9 cellular contexts compared by ENCODE assay signal in the genomic region with DNA sequence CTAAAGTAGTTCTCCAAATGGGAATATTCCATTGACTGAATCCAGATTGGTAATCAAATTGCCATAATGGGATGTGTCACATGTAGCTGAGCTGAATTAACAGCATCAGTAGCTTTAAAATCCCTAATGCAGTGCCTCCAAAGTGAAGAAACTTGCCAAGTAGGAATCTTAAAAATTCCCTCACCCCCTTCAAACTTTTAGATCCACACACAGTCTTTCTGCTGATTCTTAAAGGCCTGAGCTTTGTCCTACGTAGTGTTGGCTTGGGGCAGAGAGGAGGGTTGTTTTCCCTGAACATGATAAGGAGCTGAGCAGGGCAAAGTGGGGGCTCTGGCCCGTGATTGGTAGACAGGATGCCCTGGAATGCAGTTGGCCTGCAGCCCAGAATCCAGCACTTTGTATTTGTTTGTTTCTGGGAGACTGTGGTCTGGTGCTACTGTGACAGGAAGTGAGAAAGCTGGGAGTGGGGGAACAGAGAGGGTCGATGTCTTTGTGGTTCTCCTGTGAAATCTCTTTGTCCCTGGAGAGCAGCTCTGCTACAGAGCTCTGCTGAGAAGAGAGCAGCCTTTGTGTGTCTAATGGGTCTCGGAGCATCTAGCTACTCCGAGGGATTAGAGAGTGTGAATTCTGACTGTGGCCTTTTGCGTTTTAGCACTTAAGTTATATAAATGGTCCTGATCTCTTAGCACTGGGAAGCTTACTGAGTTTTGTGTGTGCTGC. TPM values are rescaled to one million over a fixed set of nuclear protein-coding genes. Genes with fewer than 3 reads are reported as not detected.
DNase-seq lines count a peak whose midpoint lies in the region; ATAC-seq, FAIRE-seq and TF ChIP-seq lines count a peak whose summit lies in the region.
"Had no signal": no experiment of that assay in that cellular context is flagged by ENCODE, and none has a peak within 500 bp of the region (broad histone marks: within the 10 kb centered on the region; RNA-seq: fewer than 3 reads in every experiment).

No MANE protein-coding gene starts in this region.

- H3K27me3 Mint-ChIP-seq in dendritic cell treated with granulocyte-macrophage colony-stimulating factor and Interleukin-4, amounts not matched to agents 40 ng/mL and 50 ng/mL, for 4 days, result no peaks in the 10 kb centered on the region
- H3K27me3 Mint-ChIP-seq in activated naive CD8-positive, alpha-beta T cell treated with anti-CD3 and anti-CD28 coated beads for 36 hours, result no peaks in the 10 kb centered on the region
- H3K27me3 Mint-ChIP-seq: stimulated activated naive B cell treated with anti-CD40 and anti-IgM and Interleukin-4, amounts not matched to agents 10 μg/mL and 1 μg/mL and 100 μg/mL, for 72 hours had no signal

- CTCF ChIA-PET in HepG2 (lab: Yijun Ruan, JAX; ENCODE audit: low intra/inter-chr PET ratio, low total read pairs), result no interaction called here

- POLR2A ChIA-PET in HepG2 (lab: Yijun Ruan, JAX), result interaction anchor here (0.8 to 11.1 kb wide), 18 partner anchors 10 to 507 kb away, joined by 3 to 215 read pairs (median 4); a partner anchor contains a TSS

- H2AFZ ChIP-seq in HepG2 (ENCODE audit: low read length), result no peak overlapping the region

- H4K20me1 ChIP-seq in HepG2 (ENCODE audit: insufficient read depth, low read length), result peaks cover 21% of the 10 kb centered on the region; the same call in 1 of the 2 replicates

- peak; percentile 23; the same call in 1 of the 2 replicates for TF ChIP-seq RAD21 in HepG2 (CRISPR knock-in tag; IDR thresholded peaks at IDR 0.05)

- H3K4me1 ChIP-seq in ES-I3 (ENCODE audit: insufficient read depth, low read length), result peaks cover 72% of the 10 kb centered on the region
- peaks cover 98% of the 10 kb centered on the region for H3K4me1 ChIP-seq in HepG2 (ENCODE audit: insufficient read depth, low read length)

- H3K9me3 Mint-ChIP-seq in dendritic cell treated with granulocyte-macrophage colony-stimulating factor and Interleukin-4, amounts not matched to agents 40 ng/mL and 50 ng/mL, for 4 days, result no peaks in the 10 kb centered on the region
- no peaks in the 10 kb centered on the region for H3K9me3 Mint-ChIP-seq in activated naive CD8-positive, alpha-beta T cell treated with anti-CD3 and anti-CD28 coated beads for 36 hours
- H3K9me3 Mint-ChIP-seq: stimulated activated naive B cell treated with anti-CD40 and anti-IgM and Interleukin-4, amounts not matched to agents 10 μg/mL and 1 μg/mL and 100 μg/mL, for 72 hours had no signal

- peak overlapping the region; percentile 51 for H3K27ac Mint-ChIP-seq in dendritic cell treated with granulocyte-macrophage colony-stimulating factor and Interleukin-4, amounts not matched to agents 40 ng/mL and 50 ng/mL, for 4 days
- H3K27ac Mint-ChIP-seq in activated naive CD8-positive, alpha-beta T cell treated with anti-CD3 and anti-CD28 coated beads for 36 hours, result no peak overlapping the region
- H3K27ac Mint-ChIP-seq: stimulated activated naive B cell treated with anti-CD40 and anti-IgM and Interleukin-4, amounts not matched to agents 10 μg/mL and 1 μg/mL and 100 μg/mL, for 72 hours had no signal

- peak; percentile 53 to 90; a peak in 3 of 4 replicates for TF ChIP-seq POLR2A in HepG2 (IDR thresholded peaks at IDR 0.05; ENCODE audit: insufficient read depth in 1 of 2, low read depth in 2 of 2, low read length in 2 of 2)

- 1% methylated on average over 6 of the region's 6 CpGs for WGBS in HepG2 (ENCODE audit: low lambda C conversion rate)

- no TSS peak for BruUV-seq in HepG2 (replicated peaks; lab: Mats Ljungman, UMichigan)

- peak overlapping the region; percentile 5 for H3K9ac ChIP-seq in ES-I3 (ENCODE audit: low read depth, low read length)
- peak overlapping the region; percentile 83 for H3K9ac ChIP-seq in HepG2 (ENCODE audit: insufficient read depth, low read depth, low read length)

- peak overlapping the region; percentile 29 to 56 (median 43); a peak in 4 of 6 replicates for H3K4me3 ChIP-seq in HepG2 (replicated peaks in 1 of 3; ENCODE audit: insufficient read depth in 1 of 3, low read depth in 2 of 3, low read length in 3 of 3)

- intact Hi-C loops in dendritic cell treated with granulocyte-macrophage colony-stimulating factor and Interleukin-4, amounts not matched to agents 40 ng/mL and 50 ng/mL, for 4 days (cut with micrococcal nuclease), result no loop called here
- intact Hi-C loops in HepG2 (cut with micrococcal nuclease; ENCODE audit: unreplicated experiment), result loop anchor here (1.0 to 2.0 kb wide), 3 partner anchors 15 to 66 kb away; a partner anchor contains a TSS

- H3K9me3 ChIP-seq in ES-I3 (ENCODE audit: control insufficient read depth, insufficient read depth, low read length) (no peaks in the 10 kb centered on the region), HepG2 (ENCODE audit: low read length) (no peaks in the 10 kb centered on the region)

- peaks cover 93% of the 10 kb centered on the region for H3K4me1 Mint-ChIP-seq in dendritic cell treated with granulocyte-macrophage colony-stimulating factor and Interleukin-4, amounts not matched to agents 40 ng/mL and 50 ng/mL, for 4 days (ENCODE audit: low read depth)
- H3K4me1 Mint-ChIP-seq in activated naive CD8-positive, alpha-beta T cell treated with anti-CD3 and anti-CD28 coated beads for 36 hours, result peaks cover 29% of the 10 kb centered on the region

- no peak for TF ChIP-seq CTCF in HepG2 (CRISPR knock-in tag; IDR thresholded peaks at IDR 0.05)

- peak overlapping the region; percentile 96 for H3K27ac ChIP-seq in HepG2 (ENCODE audit: extremely low read length, insufficient read depth, low read length)
- peak overlapping the region; percentile 90 for H3K27ac ChIP-seq in temporal lobe (ENCODE audit: low read depth, low read length)

- in situ Hi-C loops in HepG2 (cut with HindIII; ENCODE audit: extremely low pct_ligation_motif_present, low pct_unique_long_range_greater_than_20kb), result no loop called here

- H3K79me2 ChIP-seq in HepG2 (ENCODE audit: insufficient read depth, low read length), result peaks cover 87% of the 10 kb centered on the region

- no peak overlapping the region for H3K4me3 Mint-ChIP-seq in dendritic cell treated with granulocyte-macrophage colony-stimulating factor and Interleukin-4, amounts not matched to agents 40 ng/mL and 50 ng/mL, for 4 days
- no peak overlapping the region for H3K4me3 Mint-ChIP-seq in activated naive CD8-positive, alpha-beta T cell treated with anti-CD3 and anti-CD28 coated beads for 36 hours
- H3K4me3 Mint-ChIP-seq: stimulated activated naive B cell treated with anti-CD40 and anti-IgM and Interleukin-4, amounts not matched to agents 10 μg/mL and 1 μg/mL and 100 μg/mL, for 72 hours had no signal

- peak overlapping the region; percentile 81 for H3K4me2 ChIP-seq in HepG2 (ENCODE audit: low read depth, low read length)

- peak; percentile 95 for ATAC-seq in HepG2
- ATAC-seq in HG03196 (IDR thresholded peaks at IDR 0.05; ENCODE audit: unreplicated experiment), result no peak

- no peaks in the 10 kb centered on the region for H3K36me3 ChIP-seq in ES-I3 (ENCODE audit: insufficient read depth, low read length)
- H3K36me3 ChIP-seq in HepG2 (replicated peaks in 1 of 2; ENCODE audit: control insufficient read depth in 1 of 2, insufficient read depth in 2 of 2, low read length in 2 of 2), result peaks cover 0 to 1% of the 10 kb centered on the region in 2 experiments; a peak in 3 of 5 replicates

- no peaks in the 10 kb centered on the region for H3K27me3 ChIP-seq in HepG2 (ENCODE audit: control insufficient read depth in 1 of 2, insufficient read depth in 2 of 2, low read length in 2 of 2)

- peak; percentile 93 for FAIRE-seq in HepG2 (lab: Jason Lieb, UNC)

- peak; percentile 83 for DNase-seq in NCI-H460 (ENCODE audit: extremely low read depth, low read depth)
- DNase-seq in HepG2 (ENCODE audit: low spot score), result peak; percentile 99
- DNase-seq in activated naive CD8-positive, alpha-beta T cell treated with anti-CD3 and anti-CD28 coated beads for 36 hours, result no peak
- DNase-seq in GF-D8 (lab: John Stamatoyannopoulos, UW), result no peak
- DNase-seq: stimulated activated naive B cell treated with anti-CD40 and anti-IgM and Interleukin-4, amounts not matched to agents 10 μg/mL and 1 μg/mL and 100 μg/mL, for 72 hours had no signal

- peaks cover 56% of the 10 kb centered on the region for H3K36me3 Mint-ChIP-seq in dendritic cell treated with granulocyte-macrophage colony-stimulating factor and Interleukin-4, amounts not matched to agents 40 ng/mL and 50 ng/mL, for 4 days (ENCODE audit: low read depth)
- H3K36me3 Mint-ChIP-seq in activated naive CD8-positive, alpha-beta T cell treated with anti-CD3 and anti-CD28 coated beads for 36 hours, result peaks cover 2% of the 10 kb centered on the region

- TF ChIP-seq EP300 in HepG2 (IDR thresholded peaks at IDR 0.05; ENCODE audit: low read depth in 2 of 2, low read length in 2 of 2) (peak; percentile 87 to 96), HepG2 (CRISPR knock-in tag; IDR thresholded peaks at IDR 0.05; ENCODE audit: borderline replicate concordance) (peak; percentile 90)

RNA-seq across cellular contexts. Expression of a gene that starts 16.9 kb away (rescaled TPM):
- total RNA-seq in NCI-H460 (2014; rRNA removed; shearing (Covaris generic)), result 42.3 and 50.0 TPM in 2 replicates
- 33.3 and 36.7 TPM in 2 replicates for polyA plus RNA-seq in NCI-H460 (2014; cell fraction: nucleus; rRNA removed)
- total RNA-seq in HepG2 (2016; rRNA removed; fragmentation: Illumina TruSeq; extraction: Trizol), result 128 and 184 TPM in 2 replicates
- total RNA-seq in HepG2 (2016; cell fraction: cytosol; rRNA removed; fragmentation: Illumina TruSeq; extraction: Trizol; ENCODE audit: low read depth), result 9.7 and 10.3 TPM in 2 replicates
- 125 and 182 TPM in 2 replicates for total RNA-seq in HepG2 (2016; cell fraction: insoluble cytoplasmic fraction; rRNA removed; fragmentation: Illumina TruSeq; extraction: Trizol)
- 25.4 and 28.5 TPM in 2 replicates for total RNA-seq in HepG2 (2016; cell fraction: membrane; rRNA removed; fragmentation: Illumina TruSeq; extraction: Trizol)
- 122 and 125 TPM in 2 replicates for total RNA-seq in HepG2 (2016; cell fraction: nucleus; rRNA removed; fragmentation: Illumina TruSeq; extraction: Trizol)
- 117 and 136 TPM in 2 replicates for polyA plus RNA-seq in HepG2 (2011; rRNA removed)
- polyA plus RNA-seq in HepG2 (2011; cell fraction: cytosol; rRNA removed), result 93.8 and 103 TPM in 2 replicates
- 87.0 and 99.3 TPM in 2 replicates for polyA plus RNA-seq in HepG2 (2011; cell fraction: nucleus; rRNA removed)
- polyA plus RNA-seq in HepG2 (2012), result 85.5 and 97.1 TPM in 2 replicates
- 2.6 and 3.2 TPM in 2 replicates for polyA plus RNA-seq in HepG2 (2016; cell fraction: cytosol; fragmentation: Illumina TruSeq; extraction: Trizol; ENCODE audit: low read depth)
- 131 and 135 TPM in 2 replicates for polyA plus RNA-seq in HepG2 (2016; cell fraction: insoluble cytoplasmic fraction; fragmentation: Illumina TruSeq; extraction: Trizol; ENCODE audit: low read depth)
- polyA plus RNA-seq in HepG2 (2016; cell fraction: membrane; fragmentation: Illumina TruSeq; extraction: Trizol; ENCODE audit: low read depth), result 11.5 and 13.2 TPM in 2 replicates
- polyA plus RNA-seq in HepG2 (2016; cell fraction: nucleus; fragmentation: Illumina TruSeq; extraction: Trizol; ENCODE audit: insufficient read depth, low read depth), result 100 and 103 TPM in 2 replicates
- polyA minus RNA-seq in HepG2 (2011; rRNA and poly(A)+ RNA removed; ENCODE audit: low replicate concordance), result 263 and 616 TPM in 2 replicates
- 140 and 158 TPM in 2 replicates for polyA minus RNA-seq in HepG2 (2011; cell fraction: cytosol; rRNA and poly(A)+ RNA removed)
- polyA minus RNA-seq in HepG2 (2011; cell fraction: nucleus; rRNA and poly(A)+ RNA removed), result 209 and 212 TPM in 2 replicates
- 134 TPM for total RNA-seq in temporal lobe
- total RNA-seq in activated naive CD8-positive, alpha-beta T cell treated with anti-CD3 and anti-CD28 coated beads for 36 hours, result 1 to 10 TPM; 6.4 to 8.2 TPM

RNA-seq across cellular contexts. Expression of a gene that starts 26.9 kb away (rescaled TPM):
- total RNA-seq in NCI-H460 (2014; rRNA removed; shearing (Covaris generic)), result not detected in 2 replicates
- not detected in 2 replicates for polyA plus RNA-seq in NCI-H460 (2014; cell fraction: nucleus; rRNA removed)
- total RNA-seq in HepG2 (2016; rRNA removed; fragmentation: Illumina TruSeq; extraction: Trizol) (not detected in 2 replicates), temporal lobe (not detected)
- total RNA-seq in HepG2 (2016; cell fraction: cytosol; rRNA removed; fragmentation: Illumina TruSeq; extraction: Trizol; ENCODE audit: low read depth), result not detected in 2 replicates
- not detected in 2 replicates for total RNA-seq in HepG2 (2016; cell fraction: insoluble cytoplasmic fraction; rRNA removed; fragmentation: Illumina TruSeq; extraction: Trizol)
- not detected in 2 replicates for total RNA-seq in HepG2 (2016; cell fraction: membrane; rRNA removed; fragmentation: Illumina TruSeq; extraction: Trizol)
- not detected in 2 replicates for total RNA-seq in HepG2 (2016; cell fraction: nucleus; rRNA removed; fragmentation: Illumina TruSeq; extraction: Trizol)
- polyA plus RNA-seq in HepG2 (2011; rRNA removed), result not detected in 2 replicates
- not detected in 2 replicates for polyA plus RNA-seq in HepG2 (2011; cell fraction: cytosol; rRNA removed)
- polyA plus RNA-seq in HepG2 (2011; cell fraction: nucleus; rRNA removed), result not detected in 2 replicates
- polyA plus RNA-seq in HepG2 (2012), result 0.11 TPM in 1 of 2 replicates, not detected in the other
- not detected in 2 replicates for polyA plus RNA-seq in HepG2 (2016; cell fraction: cytosol; fragmentation: Illumina TruSeq; extraction: Trizol; ENCODE audit: low read depth)
- not detected in 2 replicates for polyA plus RNA-seq in HepG2 (2016; cell fraction: insoluble cytoplasmic fraction; fragmentation: Illumina TruSeq; extraction: Trizol; ENCODE audit: low read depth)
- not detected in 2 replicates for polyA plus RNA-seq in HepG2 (2016; cell fraction: membrane; fragmentation: Illumina TruSeq; extraction: Trizol; ENCODE audit: low read depth)
- not detected in 2 replicates for polyA plus RNA-seq in HepG2 (2016; cell fraction: nucleus; fragmentation: Illumina TruSeq; extraction: Trizol; ENCODE audit: insufficient read depth, low read depth)
- not detected in 2 replicates for polyA minus RNA-seq in HepG2 (2011; rRNA and poly(A)+ RNA removed; ENCODE audit: low replicate concordance)
- not detected in 2 replicates for polyA minus RNA-seq in HepG2 (2011; cell fraction: cytosol; rRNA and poly(A)+ RNA removed)
- polyA minus RNA-seq in HepG2 (2011; cell fraction: nucleus; rRNA and poly(A)+ RNA removed), result not detected in 2 replicates
- total RNA-seq in activated naive CD8-positive, alpha-beta T cell treated with anti-CD3 and anti-CD28 coated beads for 36 hours, result not detected

RNA-seq across cellular contexts. Expression of a gene that starts 37.2 kb away (rescaled TPM):
- total RNA-seq in NCI-H460 (2014; rRNA removed; shearing (Covaris generic)), result 85.9 and 104 TPM in 2 replicates
- 177 and 182 TPM in 2 replicates for polyA plus RNA-seq in NCI-H460 (2014; cell fraction: nucleus; rRNA removed)
- total RNA-seq in HepG2 (2016; rRNA removed; fragmentation: Illumina TruSeq; extraction: Trizol), result 70.2 and 77.4 TPM in 2 replicates
- total RNA-seq in HepG2 (2016; cell fraction: cytosol; rRNA removed; fragmentation: Illumina TruSeq; extraction: Trizol; ENCODE audit: low read depth), result 48.7 and 57.5 TPM in 2 replicates
- 76.0 and 79.2 TPM in 2 replicates for total RNA-seq in HepG2 (2016; cell fraction: insoluble cytoplasmic fraction; rRNA removed; fragmentation: Illumina TruSeq; extraction: Trizol)
- 80.5 and 93.1 TPM in 2 replicates for total RNA-seq in HepG2 (2016; cell fraction: membrane; rRNA removed; fragmentation: Illumina TruSeq; extraction: Trizol)
- 38.1 and 39.0 TPM in 2 replicates for total RNA-seq in HepG2 (2016; cell fraction: nucleus; rRNA removed; fragmentation: Illumina TruSeq; extraction: Trizol)
- polyA plus RNA-seq in HepG2 (2011; rRNA removed), result 22.0 and 27.2 TPM in 2 replicates
- 30.8 and 42.4 TPM in 2 replicates for polyA plus RNA-seq in HepG2 (2011; cell fraction: cytosol; rRNA removed)
- polyA plus RNA-seq in HepG2 (2011; cell fraction: nucleus; rRNA removed), result 34.5 and 35.6 TPM in 2 replicates
- polyA plus RNA-seq in HepG2 (2012), result 18.1 and 28.1 TPM in 2 replicates
- polyA plus RNA-seq in HepG2 (2016; cell fraction: cytosol; fragmentation: Illumina TruSeq; extraction: Trizol; ENCODE audit: low read depth), result 46.1 and 57.4 TPM in 2 replicates
- 59.0 and 63.0 TPM in 2 replicates for polyA plus RNA-seq in HepG2 (2016; cell fraction: insoluble cytoplasmic fraction; fragmentation: Illumina TruSeq; extraction: Trizol; ENCODE audit: low read depth)
- 58.7 and 68.5 TPM in 2 replicates for polyA plus RNA-seq in HepG2 (2016; cell fraction: membrane; fragmentation: Illumina TruSeq; extraction: Trizol; ENCODE audit: low read depth)
- polyA plus RNA-seq in HepG2 (2016; cell fraction: nucleus; fragmentation: Illumina TruSeq; extraction: Trizol; ENCODE audit: insufficient read depth, low read depth), result 58.2 and 61.8 TPM in 2 replicates
- 12.4 and 17.0 TPM in 2 replicates for polyA minus RNA-seq in HepG2 (2011; rRNA and poly(A)+ RNA removed; ENCODE audit: low replicate concordance)
- 6.4 and 7.8 TPM in 2 replicates for polyA minus RNA-seq in HepG2 (2011; cell fraction: cytosol; rRNA and poly(A)+ RNA removed)
- polyA minus RNA-seq in HepG2 (2011; cell fraction: nucleus; rRNA and poly(A)+ RNA removed), result 33.2 and 37.3 TPM in 2 replicates
- total RNA-seq in temporal lobe, result 44.0 TPM
- total RNA-seq in activated naive CD8-positive, alpha-beta T cell treated with anti-CD3 and anti-CD28 coated beads for 36 hours, result 100 to 1,000 TPM; 255 to 290 TPM

Comparison
In these comparisons a context has a peak if more than half of its experiments do, and no peak if none do; other contexts are left out.
1. DNase-seq: peak in NCI-H460 (single experiment) and HepG2 (single experiment); none in activated naive CD8-positive, alpha-beta T cell treated with anti-CD3 and anti-CD28 coated beads for 36 hours (single experiment) and GF-D8 (single experiment).